In the genomic region with DNA sequence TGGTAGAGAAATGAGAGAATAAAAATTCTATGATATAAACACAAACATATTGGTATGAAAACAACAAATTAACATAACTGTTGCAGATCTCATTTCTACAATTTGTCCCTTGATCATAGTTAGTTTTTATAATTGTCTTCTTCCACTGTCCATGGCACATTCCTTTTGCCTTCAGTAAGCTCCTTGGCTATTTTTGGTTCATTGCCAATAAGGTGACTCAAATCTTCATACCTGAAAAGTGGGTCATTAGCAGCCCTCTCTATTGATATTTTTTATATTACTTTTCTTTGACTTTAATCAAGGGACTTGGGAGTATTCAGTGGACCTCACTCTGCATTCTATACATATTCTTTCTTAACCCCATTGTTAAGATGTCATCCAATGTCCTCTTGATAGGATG, we compare ENCODE assay signal across 21 cellular contexts.
"Had no signal": no experiment of that assay in that cellular context is flagged by ENCODE, and none has a peak within 500 bp of the region (broad histone marks: within the 10 kb centered on the region; RNA-seq: fewer than 3 reads in every experiment).

No MANE protein-coding gene starts in this region.

- ATAC-seq: activated CD4-positive, alpha-beta T cell treated with anti-CD3 and anti-CD28 coated beads for 36 hours; activated CD8-positive, alpha-beta memory T cell treated with anti-CD3 and anti-CD28 coated beads, Interleukin-2, amount 10 ng/mL, durations not matched to agents 7 days and 5 days; gastrocnemius medialis; heart left ventricle; mucosa of descending colon; naive thymus-derived CD4-positive, alpha-beta T cell; pancreas; stimulated activated naive B cell treated with anti-CD40 and anti-IgM and Interleukin-4, amounts not matched to agents 10 μg/mL and 1 μg/mL and 100 μg/mL, for 72 hours; T-helper 17 cell had no signal

- H3K4me1 Mint-ChIP-seq: activated CD4-positive, alpha-beta T cell treated with anti-CD3 and anti-CD28 coated beads for 36 hours; activated CD8-positive, alpha-beta memory T cell treated with anti-CD3 and anti-CD28 coated beads, Interleukin-2, amount 10 ng/mL, durations not matched to agents 7 days and 5 days; immature natural killer cell; naive thymus-derived CD4-positive, alpha-beta T cell; stimulated activated naive B cell treated with anti-CD40 and anti-IgM and Interleukin-4, amounts not matched to agents 10 μg/mL and 1 μg/mL and 100 μg/mL, for 72 hours; T-helper 17 cell had no signal

- H3K9me3 Mint-ChIP-seq: activated CD4-positive, alpha-beta memory T cell treated with anti-CD3 and anti-CD28 coated beads for 36 hours had no signal

- H3K4me3 ChIP-seq: adrenal gland, coronary artery, gastrocnemius medialis, heart left ventricle, mucosa of descending colon, pancreas, tibial nerve had no signal

- H3K36me3 Mint-ChIP-seq: activated CD4-positive, alpha-beta memory T cell treated with anti-CD3 and anti-CD28 coated beads for 36 hours; activated CD8-positive, alpha-beta memory T cell treated with anti-CD3 and anti-CD28 coated beads, Interleukin-2, amount 10 ng/mL, durations not matched to agents 7 days and 5 days; immature natural killer cell; naive thymus-derived CD4-positive, alpha-beta T cell; stimulated activated naive B cell treated with anti-CD40 and anti-IgM and Interleukin-4, amounts not matched to agents 10 μg/mL and 1 μg/mL and 100 μg/mL, for 72 hours had no signal

- H3K4me3 Mint-ChIP-seq: activated CD4-positive, alpha-beta memory T cell treated with anti-CD3 and anti-CD28 coated beads for 36 hours; activated CD4-positive, alpha-beta T cell treated with anti-CD3 and anti-CD28 coated beads for 36 hours; activated CD8-positive, alpha-beta memory T cell treated with anti-CD3 and anti-CD28 coated beads, Interleukin-2, amount 10 ng/mL, durations not matched to agents 7 days and 5 days; immature natural killer cell; naive thymus-derived CD4-positive, alpha-beta T cell; stimulated activated naive B cell treated with anti-CD40 and anti-IgM and Interleukin-4, amounts not matched to agents 10 μg/mL and 1 μg/mL and 100 μg/mL, for 72 hours; T-helper 17 cell had no signal

- DNase-seq: activated CD4-positive, alpha-beta memory T cell treated with anti-CD3 and anti-CD28 coated beads for 36 hours; activated CD4-positive, alpha-beta T cell treated with anti-CD3 and anti-CD28 coated beads for 36 hours; activated CD8-positive, alpha-beta memory T cell treated with anti-CD3 and anti-CD28 coated beads, Interleukin-2, amount 10 ng/mL, durations not matched to agents 7 days and 5 days; activated effector memory CD4-positive, alpha-beta T cell treated with Interleukin-2 at 50 U/mL for 16 hours; activated naive CD4-positive, alpha-beta T cell treated with anti-CD3 and anti-CD28 coated beads, Interleukin-2, amount 50 U/mL, for 16 hours; activated T-cell treated with anti-CD3 and anti-CD28 coated beads, Interleukin-2, amount 50 U/mL, for 1 hour; adrenal gland; central memory CD4-positive, alpha-beta T cell; gastrocnemius medialis; heart left ventricle; immature natural killer cell; mucosa of descending colon; naive thymus-derived CD4-positive, alpha-beta T cell; pancreas; retina; stimulated activated CD4-positive, alpha-beta T cell treated with anti-CD3 and anti-CD28 coated beads, Interleukin-2, amount 100 ng/mL, for 48 hours; stimulated activated naive B cell treated with anti-CD40 and anti-IgM and Interleukin-4, amounts not matched to agents 10 μg/mL and 1 μg/mL and 100 μg/mL, for 72 hours; T-helper 17 cell had no signal

- H3K27me3 Mint-ChIP-seq: activated CD4-positive, alpha-beta memory T cell treated with anti-CD3 and anti-CD28 coated beads for 36 hours; activated CD4-positive, alpha-beta T cell treated with anti-CD3 and anti-CD28 coated beads for 36 hours; activated CD8-positive, alpha-beta memory T cell treated with anti-CD3 and anti-CD28 coated beads, Interleukin-2, amount 10 ng/mL, durations not matched to agents 7 days and 5 days; naive thymus-derived CD4-positive, alpha-beta T cell; stimulated activated naive B cell treated with anti-CD40 and anti-IgM and Interleukin-4, amounts not matched to agents 10 μg/mL and 1 μg/mL and 100 μg/mL, for 72 hours; T-helper 17 cell had no signal

- H3K27me3 ChIP-seq: adrenal gland, gastrocnemius medialis, heart left ventricle, pancreas, tibial nerve had no signal

- FAIRE-seq: endothelial cell of umbilical vein, pancreas had no signal

- H3K36me3 ChIP-seq: adrenal gland, gastrocnemius medialis, heart left ventricle, pancreas, tibial nerve had no signal
